Comparison of ENCODE assay signal across 19 cellular contexts in the genomic region with DNA sequence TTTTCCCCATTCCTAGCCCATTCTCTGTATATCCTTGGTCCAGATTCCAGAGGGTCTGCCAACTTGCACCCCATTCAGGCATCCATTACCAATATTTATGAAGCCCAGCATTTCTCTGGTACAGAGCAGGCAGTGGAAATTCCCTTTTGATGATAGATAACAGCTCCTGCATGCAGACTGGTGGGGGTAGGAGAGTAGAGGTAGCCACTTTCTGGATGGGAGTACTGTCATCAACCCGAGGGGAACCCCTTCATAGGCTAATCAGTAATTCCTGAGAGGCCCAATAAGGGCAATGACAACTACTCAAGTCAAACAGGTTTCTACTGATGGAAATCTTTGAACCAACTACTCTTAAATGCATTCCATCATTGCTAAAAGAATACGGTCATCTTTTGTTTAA.
DNase-seq lines count a peak whose midpoint lies in the region; ATAC-seq, FAIRE-seq and TF ChIP-seq lines count a peak whose summit lies in the region.
"Had no signal": no experiment of that assay in that cellular context is flagged by ENCODE, and none has a peak within 500 bp of the region (broad histone marks: within the 10 kb centered on the region; RNA-seq: fewer than 3 reads in every experiment).

No MANE protein-coding gene starts in this region.

- TF ChIP-seq RAD21 in K562 (CRISPR knock-in tag; conservative IDR thresholded peaks at IDR 0.05 in 1 of 2, IDR thresholded peaks at IDR 0.05 in 1 of 2): no peak

- no peaks in the 10 kb centered on the region for H3K4me1 ChIP-seq in K562 (replicated peaks in 1 of 2; ENCODE audit: control insufficient read depth in 2 of 2, insufficient read depth in 2 of 2, low read length in 2 of 2)
- H3K4me1 ChIP-seq in GM23338 (ENCODE audit: insufficient read depth): no peaks in the 10 kb centered on the region
- H3K4me1 ChIP-seq in transverse colon: no peaks in the 10 kb centered on the region
- H3K4me1 ChIP-seq in CD8-positive, alpha-beta T cell (ENCODE audit: insufficient read depth, low read length): no peaks in the 10 kb centered on the region
- H3K4me1 ChIP-seq: BLaER1 had no signal

- TF ChIP-seq CTCF in K562 (IDR thresholded peaks at IDR 0.05 in 2 of 3, conservative IDR thresholded peaks at IDR 0.05 in 1 of 3; ENCODE audit: insufficient read depth in 2 of 3, low read depth in 1 of 3, low read length in 3 of 3) (no peak), GM23338 (conservative IDR thresholded peaks at IDR 0.05; ENCODE audit: low read depth in 2 of 2) (no peak), transverse colon (IDR thresholded peaks at IDR 0.05) (no peak)
- TF ChIP-seq CTCF in CD8-positive, alpha-beta T cell (IDR thresholded peaks at IDR 0.05): no peak

- H3K9me3 Mint-ChIP-seq in GM23338: no peaks in the 10 kb centered on the region
- peaks cover 0 to 3% of the 10 kb centered on the region in 2 donors for H3K9me3 Mint-ChIP-seq in activated T-cell treated with anti-CD3 and anti-CD28 coated beads, Interleukin-2, amount 50 U/mL, for 72 hours
- peaks cover 7% of the 10 kb centered on the region for H3K9me3 Mint-ChIP-seq in CD8-positive, alpha-beta T cell
- H3K9me3 Mint-ChIP-seq: H9 had no signal

- no peaks in the 10 kb centered on the region for H3K9me2 ChIP-seq in GM23338 (ENCODE audit: insufficient read depth)

- H3F3A ChIP-seq in GM23338 (replicated peaks; ENCODE audit: low read depth): no peaks in the 10 kb centered on the region

- no peaks in the 10 kb centered on the region for H3K27me3 Mint-ChIP-seq in GM23338 (ENCODE audit: insufficient read depth, low read depth, poor library complexity)
- no peaks in the 10 kb centered on the region for H3K27me3 Mint-ChIP-seq in activated T-cell treated with anti-CD3 and anti-CD28 coated beads, Interleukin-2, amount 50 U/mL, for 72 hours (ENCODE audit: low read depth)
- H3K27me3 Mint-ChIP-seq in CD8-positive, alpha-beta T cell (ENCODE audit: low read depth): peaks cover 4% of the 10 kb centered on the region

- H3K27me3 ChIP-seq in K562 (ENCODE audit: control insufficient read depth in 2 of 2, insufficient read depth in 2 of 2, low read length in 2 of 2) (no peaks in the 10 kb centered on the region), GM23338 (ENCODE audit: insufficient read depth) (no peaks in the 10 kb centered on the region), transverse colon (no peaks in the 10 kb centered on the region)
- H3K27me3 ChIP-seq in CD8-positive, alpha-beta T cell (ENCODE audit: insufficient read depth, low read length): no peaks in the 10 kb centered on the region
- H3K27me3 ChIP-seq: BLaER1 had no signal

- no peaks in the 10 kb centered on the region for H3K9me1 ChIP-seq in K562 (ENCODE audit: control insufficient read depth, insufficient read depth, low read length)

- no peak for FAIRE-seq in K562 (lab: Jason Lieb, UNC)
- FAIRE-seq: H1, HepG2 had no signal

- no peak overlapping the region for H3K27ac Mint-ChIP-seq in GM23338
- H3K27ac Mint-ChIP-seq in activated T-cell treated with anti-CD3 and anti-CD28 coated beads, Interleukin-2, amount 50 U/mL, for 72 hours: no peak overlapping the region
- H3K27ac Mint-ChIP-seq in CD8-positive, alpha-beta T cell: no peak overlapping the region
- H3K27ac Mint-ChIP-seq: CD14-positive monocyte had no signal

- no peak for TF ChIP-seq POLR2A in K562 (conservative IDR thresholded peaks at IDR 0.05)
- no peak for TF ChIP-seq POLR2A in transverse colon (IDR thresholded peaks at IDR 0.05)

- no TSS peak for BruUV-seq in K562 (replicated peaks; lab: Mats Ljungman, UMichigan)

- CTCF ChIA-PET in K562 (lab: Yijun Ruan, JAX; ENCODE audit: low intra/inter-chr PET ratio): no interaction called here
- CTCF ChIA-PET in CD8-positive, alpha-beta T cell (lab: Charles Lee): no interaction called here

- H3K4me3 ChIP-seq in K562 (no peak overlapping the region), GM23338 (no peak overlapping the region), transverse colon (no peak overlapping the region)
- no peak overlapping the region for H3K4me3 ChIP-seq in CD8-positive, alpha-beta T cell (ENCODE audit: low read depth, low read length)
- H3K4me3 ChIP-seq: BLaER1 had no signal

- ATAC-seq in GM18868 (IDR thresholded peaks at IDR 0.05; ENCODE audit: unreplicated experiment): peak; percentile 62
- peak; percentile 48 for ATAC-seq in GM21619 (IDR thresholded peaks at IDR 0.05; ENCODE audit: unreplicated experiment)
- peak; percentile 56 for ATAC-seq in HG03342 (IDR thresholded peaks at IDR 0.05; ENCODE audit: unreplicated experiment)
- ATAC-seq in K562: no peak
- ATAC-seq in GM23338: no peak
- no peak for ATAC-seq in activated T-cell treated with anti-CD3 and anti-CD28 coated beads, Interleukin-2, amount 50 U/mL, for 72 hours (replicated peaks in 1 of 2)
- no peak for ATAC-seq in CD8-positive, alpha-beta T cell
- ATAC-seq: HepG2 had no signal

- no peak overlapping the region for H3K9ac ChIP-seq in K562 (ENCODE audit: insufficient read depth in 1 of 2, low read depth in 2 of 2, low read length in 2 of 2)
- H3K9ac ChIP-seq: BLaER1, KMS-11 had no signal

- H3K36me3 ChIP-seq in K562 (ENCODE audit: control insufficient read depth, insufficient read depth, low read length) (no peaks in the 10 kb centered on the region), GM23338 (ENCODE audit: insufficient read depth) (no peaks in the 10 kb centered on the region), transverse colon (no peaks in the 10 kb centered on the region)
- no peaks in the 10 kb centered on the region for H3K36me3 ChIP-seq in CD8-positive, alpha-beta T cell (ENCODE audit: insufficient read depth, low read length)
- H3K36me3 ChIP-seq: BLaER1 had no signal

- no peak for TF ChIP-seq EP300 in K562 (IDR thresholded peaks at IDR 0.05; ENCODE audit: low read length)
- TF ChIP-seq EP300 in transverse colon (IDR thresholded peaks at IDR 0.05; ENCODE audit: low read depth): no peak

- no peaks in the 10 kb centered on the region for H3K79me2 ChIP-seq in K562 (ENCODE audit: control insufficient read depth, insufficient read depth, low read length)
- H3K79me2 ChIP-seq in GM23338 (replicated peaks; ENCODE audit: insufficient read depth): no peaks in the 10 kb centered on the region

- POLR2A ChIA-PET in K562 (lab: Yijun Ruan, JAX): no interaction called here
- POLR2A ChIA-PET in CD8-positive, alpha-beta T cell (lab: Charles Lee): no interaction called here

- H3K4me1 Mint-ChIP-seq in GM23338: no peaks in the 10 kb centered on the region
- no peaks in the 10 kb centered on the region for H3K4me1 Mint-ChIP-seq in activated T-cell treated with anti-CD3 and anti-CD28 coated beads, Interleukin-2, amount 50 U/mL, for 72 hours (ENCODE audit: low read depth)
- no peaks in the 10 kb centered on the region for H3K4me1 Mint-ChIP-seq in CD8-positive, alpha-beta T cell (ENCODE audit: low read depth)
- H3K4me1 Mint-ChIP-seq: CD14-positive monocyte; CD4-positive, alpha-beta memory T cell; H9 had no signal

- H3K4me3 Mint-ChIP-seq in GM23338: no peak overlapping the region
- no peak overlapping the region for H3K4me3 Mint-ChIP-seq in activated T-cell treated with anti-CD3 and anti-CD28 coated beads, Interleukin-2, amount 50 U/mL, for 72 hours
- no peak overlapping the region for H3K4me3 Mint-ChIP-seq in CD8-positive, alpha-beta T cell
- H3K4me3 Mint-ChIP-seq: CD14-positive monocyte; CD4-positive, alpha-beta memory T cell; H9 had no signal

- DNase-seq in K562 (ENCODE audit: extremely low read depth in 1 of 4, low spot score in 3 of 4) (no peak), GM23338 (ENCODE audit: low spot score) (no peak), transverse colon (no peak)
- no peak for DNase-seq in activated T-cell treated with anti-CD3 and anti-CD28 coated beads, Interleukin-2, amount 50 U/mL, for 72 hours
- no peak for DNase-seq in CD8-positive, alpha-beta T cell
- DNase-seq: 8988T; Calu3; CD4-positive, alpha-beta memory T cell; DMS79 treated with DMSO at 0.1 percent for 48 hours; GF-D8; H9 had no signal

- no peaks in the 10 kb centered on the region; the same call in 2 of the 3 replicates for H3K36me3 Mint-ChIP-seq in GM23338 (ENCODE audit: low read depth)
- no peaks in the 10 kb centered on the region for H3K36me3 Mint-ChIP-seq in activated T-cell treated with anti-CD3 and anti-CD28 coated beads, Interleukin-2, amount 50 U/mL, for 72 hours (ENCODE audit: insufficient read depth in 2 of 2)
- no peaks in the 10 kb centered on the region for H3K36me3 Mint-ChIP-seq in CD8-positive, alpha-beta T cell
- H3K36me3 Mint-ChIP-seq: CD14-positive monocyte; CD4-positive, alpha-beta memory T cell had no signal

- intact Hi-C loops in K562 (cut with micrococcal nuclease) (no loop called here), transverse colon (cut with DNase I; ENCODE audit: low total_unique reads) (no loop called here)
- intact Hi-C loops in CD8-positive, alpha-beta T cell (cut with DNase I, micrococcal nuclease): no loop called here

- no peak overlapping the region for H3K27ac ChIP-seq in K562 (ENCODE audit: extremely low read depth, low read depth, low read length)
- H3K27ac ChIP-seq in GM23338 (ENCODE audit: low read depth): no peak overlapping the region
- H3K27ac ChIP-seq in transverse colon: no peak overlapping the region
- H3K27ac ChIP-seq in CD8-positive, alpha-beta T cell (ENCODE audit: low read depth, low read length): no peak overlapping the region
- H3K27ac ChIP-seq: BLaER1, KMS-11 had no signal

- H2AFZ ChIP-seq in K562 (ENCODE audit: low read depth, low read length) (0 out of 2 replicates have a peak overlapping the region, but pooled peaks have one; percentile 62), GM23338 (no peak overlapping the region)

- no peaks in the 10 kb centered on the region; the same call in 1 of the 2 replicates for H3K9me3 ChIP-seq in K562 (replicated peaks; ENCODE audit: control insufficient read depth, insufficient read depth, low read depth, low read length)
- no peaks in the 10 kb centered on the region for H3K9me3 ChIP-seq in transverse colon
- H3K9me3 ChIP-seq in CD8-positive, alpha-beta T cell (ENCODE audit: low read length): no peaks in the 10 kb centered on the region
- H3K9me3 ChIP-seq: BLaER1 had no signal

- WGBS in K562 (ENCODE audit: insufficient coverage, low coverage, missing lambda C conversion rate): 44% methylated on average over 2 of the region's 2 CpGs
- 65 to 71% methylated on average over 2 of the region's 2 CpGs for WGBS in transverse colon (ENCODE audit: low coverage in 1 of 2), 2 donors

- H3K4me2 ChIP-seq in K562 (ENCODE audit: insufficient read depth, low read length) (no peak overlapping the region), GM23338 (no peak overlapping the region)
- H3K4me2 ChIP-seq: BLaER1, KMS-11 had no signal

- H4K20me1 ChIP-seq in K562 (replicated peaks; ENCODE audit: control insufficient read depth, insufficient read depth, low read length) (no peaks in the 10 kb centered on the region), GM23338 (replicated peaks; ENCODE audit: insufficient read depth) (no peaks in the 10 kb centered on the region)
- H4K20me1 ChIP-seq: BLaER1 had no signal

- in situ Hi-C loops in K562 (cut with MboI): no loop called here
- in situ Hi-C loops in transverse colon (cut with MboI; ENCODE audit: low pct_ligation_motif_present in 1 of 4, low pct_unique_long_range_greater_than_20kb in 1 of 4, low sequenced_read_pairs in 3 of 4): no loop called here

TF ChIP-seq in K562, 482 proteins besides CTCF, POLR2A, EP300 and RAD21 (continues in another document):
- no peak for TF ChIP-seq ZSCAN32 (CRISPR knock-in tag; IDR thresholded peaks at IDR 0.05)

Comparison
In these comparisons a context has a peak if more than half of its experiments do, and no peak if none do; other contexts are left out.
1. ATAC-seq: peak in GM18868 (single experiment), GM21619 (single experiment) and HG03342 (single experiment); none in K562 (single experiment), GM23338 (single experiment), activated T-cell treated with anti-CD3 and anti-CD28 coated beads, Interleukin-2, amount 50 U/mL, for 72 hours (0 of 2) and CD8-positive, alpha-beta T cell (single experiment).